In the genomic region with DNA sequence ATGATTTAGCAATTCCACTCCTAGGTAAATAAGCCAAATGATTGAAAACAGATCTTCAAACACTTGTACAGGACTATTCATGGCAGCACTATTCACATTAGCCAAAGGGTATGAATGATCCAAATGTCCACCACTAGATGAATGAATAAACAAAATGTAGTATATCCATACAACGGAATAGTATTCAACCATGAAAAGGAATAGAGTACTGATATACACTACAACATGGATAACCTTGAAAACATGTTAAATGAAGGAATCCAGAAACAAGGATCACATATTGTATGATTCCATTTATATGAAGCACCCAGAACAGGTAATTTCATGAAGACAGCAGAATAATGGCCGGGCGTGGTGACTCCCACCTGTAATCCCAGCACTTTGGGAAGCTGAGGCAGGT, we compare ENCODE assay signal across 8 cellular contexts.
"Had no signal": no experiment of that assay in that cellular context is flagged by ENCODE, and none has a peak within 500 bp of the region (broad histone marks: within the 10 kb centered on the region; RNA-seq: fewer than 3 reads in every experiment).

No MANE protein-coding gene starts in this region.

- H3K36me3 ChIP-seq: HAP-1 had no signal

- DNase-seq: GM23248, GOT3, H7, H9, HCEC 1CT, HFFc6 had no signal

- H3K9me3 ChIP-seq: HAP-1 had no signal

- H3K4me3 Mint-ChIP-seq: GM23338, H9, HFFc6 had no signal

- H3K4me1 ChIP-seq: HAP-1 had no signal

- H3K27ac Mint-ChIP-seq: GM23338, HFFc6 had no signal

- H3K27ac ChIP-seq: GM23248 had no signal

- H3K9me3 Mint-ChIP-seq: GM23338, H9, HFFc6 had no signal

- H3K4me3 ChIP-seq: GM23248, GM23338, HAP-1 had no signal

- H3K4me1 Mint-ChIP-seq: GM23338, H9 had no signal
